17 cellular contexts compared by ENCODE assay signal in genomic region chr10:7322623-7323022, GRCh38.
DNase-seq lines count a peak whose midpoint lies in the region; ATAC-seq and TF ChIP-seq lines count a peak whose summit lies in the region.
"Had no signal": no experiment of that assay in that cellular context is flagged by ENCODE, and none has a peak within 500 bp of the region (broad histone marks: within the 10 kb centered on the region; RNA-seq: fewer than 3 reads in every experiment).

No MANE protein-coding gene starts in this region.

- TF ChIP-seq CTCF in psoas muscle (IDR thresholded peaks at IDR 0.05) (no peak), omental fat pad (IDR thresholded peaks at IDR 0.05) (no peak)

- intact Hi-C loops in psoas muscle (cut with DNase I) = no loop called here

- H3K27ac ChIP-seq in psoas muscle = no peak overlapping the region
- H3K27ac ChIP-seq: 22Rv1; A549; BLaER1 treated with 17β-estradiol and CSF1 and Interleukin-3, amounts not matched to agents 10 nM and 100 nM; C4-2B had no signal

- WGBS in psoas muscle, 3 donors = 50 to 95% (median 94%) methylated on average over 1 of the region's 1 CpG

- ATAC-seq in psoas muscle (no peak), omental fat pad (ENCODE audit: low FRiP score) (no peak)
- ATAC-seq: A549; CD8-positive, alpha-beta T cell had no signal

- H3K36me3 ChIP-seq in psoas muscle (ENCODE audit: insufficient read depth in 1 of 2, low read depth in 1 of 2) = no peaks in the 10 kb centered on the region

- no peaks in the 10 kb centered on the region for H3K9me3 ChIP-seq in psoas muscle

- peak; percentile 47 for DNase-seq in M059J (ENCODE audit: low read depth)
- DNase-seq in SK-MEL-5 (ENCODE audit: low read depth, low spot score) = peak; percentile 7
- DNase-seq in epidermal melanocyte (ENCODE audit: insufficient read length, low spot score) = peak; percentile 57
- no peak for DNase-seq in psoas muscle
- no peak for DNase-seq in activated T-cell treated with anti-CD3 and anti-CD28 coated beads for 4 hours
- no peak for DNase-seq in omental fat pad (ENCODE audit: low spot score)
- DNase-seq: AML-193; Caco-2; Calu3; CD4-positive, alpha-beta T cell; CD8-positive, alpha-beta T cell; DMS79 treated with DMSO at 0.1 percent for 48 hours; GF-D8 had no signal

- peaks cover 8% of the 10 kb centered on the region for H3K4me1 ChIP-seq in psoas muscle
- H3K4me1 ChIP-seq: Caco-2 had no signal

- H3K4me3 ChIP-seq in psoas muscle = no peak overlapping the region
- H3K4me3 ChIP-seq: A549; BLaER1 treated with 17β-estradiol and CSF1 and Interleukin-3, amounts not matched to agents 10 nM and 100 nM had no signal

- no peaks in the 10 kb centered on the region for H3K27me3 ChIP-seq in psoas muscle (ENCODE audit: insufficient read depth in 3 of 3, low read length in 2 of 3)
- H3K27me3 ChIP-seq: BLaER1 treated with 17β-estradiol and CSF1 and Interleukin-3, amounts not matched to agents 10 nM and 100 nM had no signal

- in situ Hi-C loops in SK-MEL-5 (cut with HindIII; ENCODE audit: low pct_unique_long_range_greater_than_20kb, low sequenced_read_pairs) = no loop called here

Comparison
In these comparisons a context has a peak if more than half of its experiments do, and no peak if none do; other contexts are left out.
1. DNase-seq: peak in M059J (single experiment), SK-MEL-5 (single experiment) and epidermal melanocyte (single experiment); none in psoas muscle (0 of 2), activated T-cell treated with anti-CD3 and anti-CD28 coated beads for 4 hours (single experiment) and omental fat pad (single experiment).